ENCODE assay signal across 8 cellular contexts in genomic region chr1:24322636-24323177, GRCh38. TPM values are rescaled to one million over a fixed set of nuclear protein-coding genes. Genes with fewer than 3 reads are reported as not detected.
A peak's percentile ranks its signal among the peaks of the same experiment; 100 is the strongest.
DNase-seq lines count a peak whose midpoint lies in the region; ATAC-seq and TF ChIP-seq lines count a peak whose summit lies in the region.

No MANE protein-coding gene starts in this region.

- no peaks in the 10 kb centered on the region for H3K36me3 Mint-ChIP-seq in CD4-positive, alpha-beta T cell (ENCODE audit: low read depth)

- H3K4me3 ChIP-seq in NB4 (ENCODE audit: low read depth, low read length), result peak overlapping the region; percentile 36
- peak overlapping the region; percentile 58 for H3K4me3 ChIP-seq in epithelial cell of proximal tubule (ENCODE audit: low read depth, low read length)
- H3K4me3 ChIP-seq in neuron (ENCODE audit: low read length), result no peak overlapping the region

- no peak for ATAC-seq in CD4-positive, alpha-beta T cell (ENCODE audit: poor library complexity)
- ATAC-seq in GM18520 (IDR thresholded peaks at IDR 0.05; ENCODE audit: unreplicated experiment) (no peak), GM21528 (IDR thresholded peaks at IDR 0.05; ENCODE audit: low FRiP score, unreplicated experiment) (no peak)

- H3K27me3 Mint-ChIP-seq in CD4-positive, alpha-beta T cell, result peaks cover 31% of the 10 kb centered on the region

- no peak for DNase-seq in CD4-positive, alpha-beta T cell
- DNase-seq in NB4 (ENCODE audit: low read depth) (peak; percentile 19), epithelial cell of proximal tubule (ENCODE audit: low read depth) (no peak), dedifferentiated amniotic fluid mesenchymal stem cell (ENCODE audit: extremely low spot score) (no peak), mucosa of gallbladder (ENCODE audit: low spot score) (no peak)

- H3K9me3 Mint-ChIP-seq in CD4-positive, alpha-beta T cell, result no peaks in the 10 kb centered on the region

- TF ChIP-seq POLR2A in NB4 (IDR thresholded peaks at IDR 0.05; ENCODE audit: extremely low read depth, insufficient read length), result no peak

- H3K27ac Mint-ChIP-seq in CD4-positive, alpha-beta T cell, result no peak overlapping the region

- intact Hi-C loops in CD4-positive, alpha-beta T cell (cut with DNase I, micrococcal nuclease), result loop anchor here in 1 of 2 experiments (5.0 kb wide), 1 partner anchor 70 kb away; no protein-coding TSS in a partner anchor

- H3K27me3 ChIP-seq in CD4-positive, alpha-beta T cell (ENCODE audit: control insufficient read depth, insufficient read depth, low read length), result peaks cover 23% of the 10 kb centered on the region
- peaks cover 83% of the 10 kb centered on the region for H3K27me3 ChIP-seq in neuron (ENCODE audit: insufficient read depth, low read length)

- TF ChIP-seq CTCF in CD4-positive, alpha-beta T cell (IDR thresholded peaks at IDR 0.05), result no peak
- TF ChIP-seq CTCF in NB4 (IDR thresholded peaks at IDR 0.05; ENCODE audit: low read depth, low read length) (no peak), epithelial cell of proximal tubule (conservative IDR thresholded peaks at IDR 0.05; ENCODE audit: low read depth, low read length) (no peak)

- peak overlapping the region; percentile 31 for H2AFZ ChIP-seq in neuron (ENCODE audit: low read depth, low read length)

- POLR2A ChIA-PET in CD4-positive, alpha-beta T cell (lab: Charles Lee), result interaction anchor here (0.8 to 1.7 kb wide), 4 partner anchors 9 to 69 kb away, joined by 3 to 7 read pairs (median 4); no protein-coding TSS in a partner anchor

- H3K4me3 Mint-ChIP-seq in CD4-positive, alpha-beta T cell, result peak overlapping the region; percentile 78

- no peak overlapping the region for H3K27ac ChIP-seq in CD4-positive, alpha-beta T cell (ENCODE audit: low read depth, low read length)

- peaks cover 56% of the 10 kb centered on the region for H3K4me1 Mint-ChIP-seq in CD4-positive, alpha-beta T cell (ENCODE audit: low read depth)

- H3K36me3 ChIP-seq in neuron (ENCODE audit: insufficient read depth, low read length), result no peaks in the 10 kb centered on the region

- no peaks in the 10 kb centered on the region for H3K9me3 ChIP-seq in CD4-positive, alpha-beta T cell (ENCODE audit: control insufficient read depth, low read length)
- no peaks in the 10 kb centered on the region for H3K9me3 ChIP-seq in neuron (ENCODE audit: low read length)

- CTCF ChIA-PET in CD4-positive, alpha-beta T cell (lab: Charles Lee), result interaction anchor here (1.0 to 3.1 kb wide), 2 partner anchors 69 to 172 kb away, joined by 3 to 10 read pairs; no protein-coding TSS in a partner anchor

- H3K4me1 ChIP-seq in neuron (ENCODE audit: insufficient read depth, low read length), result no peaks in the 10 kb centered on the region

RNA-seq across cellular contexts. Expression of gene GRHL3, which starts 3.5 kb away (rescaled TPM):
- total RNA-seq in CD4-positive, alpha-beta T cell, result not detected
- 3.6 and 9.9 TPM in 2 replicates for total RNA-seq in epithelial cell of proximal tubule
- 1.4 TPM for total RNA-seq in mucosa of gallbladder
